In the genomic region with DNA sequence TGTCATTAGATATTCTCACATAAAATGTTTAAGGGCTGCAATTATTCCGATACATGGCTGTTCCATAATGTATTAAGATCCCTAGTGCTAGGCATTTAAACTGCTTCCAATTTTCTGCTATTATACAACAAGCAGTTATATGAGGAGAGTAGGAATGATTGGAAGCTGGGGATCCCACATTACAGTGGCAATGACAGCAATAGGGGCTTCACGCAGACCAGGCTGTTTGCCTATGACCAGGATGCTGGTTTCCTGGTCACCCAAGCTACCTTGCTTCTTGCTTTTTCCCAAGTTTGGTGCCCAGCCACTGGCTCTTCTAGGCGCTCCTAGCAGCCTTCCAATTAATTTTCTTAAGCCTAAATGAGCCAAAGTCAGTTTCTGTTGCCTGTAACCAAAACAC, we compare ENCODE assay signal across 1 cellular context.
TF ChIP-seq lines count a peak whose summit lies in the region.

No MANE protein-coding gene starts in this region.

TF ChIP-seq in IMR-90, 13 proteins besides CTCF, POLR2A, EP300 and RAD21:
- TF ChIP-seq MAZ (IDR thresholded peaks at IDR 0.05; ENCODE audit: borderline replicate concordance, low read depth, low read length): no peak
- TF ChIP-seq MAFK (IDR thresholded peaks at IDR 0.05; ENCODE audit: low read depth, low read length): no peak
- TF ChIP-seq, protein P1, sequence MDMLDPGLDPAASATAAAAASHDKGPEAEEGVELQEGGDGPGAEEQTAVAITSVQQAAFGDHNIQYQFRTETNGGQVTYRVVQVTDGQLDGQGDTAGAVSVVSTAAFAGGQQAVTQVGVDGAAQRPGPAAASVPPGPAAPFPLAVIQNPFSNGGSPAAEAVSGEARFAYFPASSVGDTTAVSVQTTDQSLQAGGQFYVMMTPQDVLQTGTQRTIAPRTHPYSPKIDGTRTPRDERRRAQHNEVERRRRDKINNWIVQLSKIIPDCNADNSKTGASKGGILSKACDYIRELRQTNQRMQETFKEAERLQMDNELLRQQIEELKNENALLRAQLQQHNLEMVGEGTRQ (IDR thresholded peaks at IDR 0.05; ENCODE audit: low read depth, low read length): no peak
- TF ChIP-seq, protein P2, sequence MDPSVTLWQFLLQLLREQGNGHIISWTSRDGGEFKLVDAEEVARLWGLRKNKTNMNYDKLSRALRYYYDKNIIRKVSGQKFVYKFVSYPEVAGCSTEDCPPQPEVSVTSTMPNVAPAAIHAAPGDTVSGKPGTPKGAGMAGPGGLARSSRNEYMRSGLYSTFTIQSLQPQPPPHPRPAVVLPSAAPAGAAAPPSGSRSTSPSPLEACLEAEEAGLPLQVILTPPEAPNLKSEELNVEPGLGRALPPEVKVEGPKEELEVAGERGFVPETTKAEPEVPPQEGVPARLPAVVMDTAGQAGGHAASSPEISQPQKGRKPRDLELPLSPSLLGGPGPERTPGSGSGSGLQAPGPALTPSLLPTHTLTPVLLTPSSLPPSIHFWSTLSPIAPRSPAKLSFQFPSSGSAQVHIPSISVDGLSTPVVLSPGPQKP (IDR thresholded peaks at IDR 0.05; ENCODE audit: borderline replicate concordance, low read depth, low read length): no peak
- no peak for TF ChIP-seq RCOR1 (IDR thresholded peaks at IDR 0.05; ENCODE audit: insufficient replicate concordance, low read length)
- TF ChIP-seq CHD1 (IDR thresholded peaks at IDR 0.05; ENCODE audit: low read depth, low read length): no peak
- no peak for TF ChIP-seq SMC3 (IDR thresholded peaks at IDR 0.05; ENCODE audit: low read depth, low read length)
- no peak for TF ChIP-seq RFX5 (IDR thresholded peaks at IDR 0.05; ENCODE audit: low read depth, low read length)
- no peak for TF ChIP-seq NFE2L2 (IDR thresholded peaks at IDR 0.05; ENCODE audit: low read depth, low read length)
- no peak for TF ChIP-seq MXI1 (IDR thresholded peaks at IDR 0.05; ENCODE audit: borderline replicate concordance, low read depth, low read length)
- TF ChIP-seq FOS (IDR thresholded peaks at IDR 0.05; ENCODE audit: low read depth, low read length): no peak
- no peak for TF ChIP-seq CEBPB (IDR thresholded peaks at IDR 0.05; ENCODE audit: low read depth, low read length)
- no peak for TF ChIP-seq BHLHE40 (IDR thresholded peaks at IDR 0.05; ENCODE audit: low read depth, low read length)
